ENCODE assay signal across 15 cellular contexts in genomic region chr9:3936520-3937235, GRCh38.
A peak's percentile ranks its signal among the peaks of the same experiment; 100 is the strongest.
DNase-seq lines count a peak whose midpoint lies in the region; ATAC-seq and TF ChIP-seq lines count a peak whose summit lies in the region.
"Had no signal": no experiment of that assay in that cellular context is flagged by ENCODE, and none has a peak within 500 bp of the region (broad histone marks: within the 10 kb centered on the region; RNA-seq: fewer than 3 reads in every experiment).

No MANE protein-coding gene starts in this region.

- intact Hi-C loops in heart right ventricle (cut with DNase I) (no loop called here), testis (cut with DNase I; ENCODE audit: low total_unique reads) (no loop called here)

- H3K9me3 ChIP-seq in heart right ventricle (no peaks in the 10 kb centered on the region), testis (no peaks in the 10 kb centered on the region)

- H3K36me3 ChIP-seq in heart right ventricle, result peaks cover 0 to 2% (median 0%) of the 10 kb centered on the region in 9 donors
- no peaks in the 10 kb centered on the region for H3K36me3 ChIP-seq in testis (ENCODE audit: low read depth, missing control alignments)

- H3K27me3 ChIP-seq in heart right ventricle, result no peaks in the 10 kb centered on the region
- H3K27me3 ChIP-seq in testis, result no peaks in the 10 kb centered on the region

- TF ChIP-seq POLR2A in testis (IDR thresholded peaks at IDR 0.05), result no peak

- ATAC-seq in heart right ventricle (peak; percentile 82 to 99 (median 90)), GM21381 (IDR thresholded peaks at IDR 0.05; ENCODE audit: unreplicated experiment) (no peak), GM21576 (IDR thresholded peaks at IDR 0.05; ENCODE audit: unreplicated experiment) (no peak)
- no peak for ATAC-seq in stimulated activated naive CD8-positive, alpha-beta T cell treated with anti-CD3 and anti-CD28 coated beads, Interleukin-15, Interleukin-2, amounts not matched to agents 100 U/mL and 50 U/mL, for 24 hours
- ATAC-seq: HCT116 had no signal

- H3K4me3 ChIP-seq in heart right ventricle (peak overlapping the region in 1 of 10 donors; percentile 14), testis (no peak overlapping the region)
- H3K4me3 ChIP-seq: skin epidermis had no signal

- TF ChIP-seq CTCF in heart right ventricle (IDR thresholded peaks at IDR 0.05) (no peak), testis (IDR thresholded peaks at IDR 0.05) (no peak)

- WGBS in heart right ventricle, 2 donors, result 37 to 44% methylated on average over 13 of the region's 13 CpGs
- 84 to 85% methylated on average over 13 of the region's 13 CpGs for WGBS in testis, 2 donors

- H3K27ac ChIP-seq in heart right ventricle, result peak overlapping the region in 4 of 10 donors; percentile 19 to 38 (median 30)
- no peak overlapping the region for H3K27ac ChIP-seq in testis
- H3K27ac ChIP-seq: 22Rv1, skin epidermis had no signal

- DNase-seq in NCI-H1417 (lab: John Stamatoyannopoulos, UW) (peak in 2 of 3 experiments; percentile 3 to 71), NCI-H1417 treated with DMSO at 0.1 percent for 48 hours (lab: John Stamatoyannopoulos, UW) (no peak), NCI-H510A (lab: John Stamatoyannopoulos, UW) (peak; percentile 63), heart right ventricle (peak; percentile 58 to 64), testis (peak; percentile 28)
- DNase-seq in stimulated activated naive CD8-positive, alpha-beta T cell treated with anti-CD3 and anti-CD28 coated beads, Interleukin-15, Interleukin-2, amounts not matched to agents 100 U/mL and 50 U/mL, for 24 hours, result no peak
- DNase-seq: activated CD4-positive, alpha-beta memory T cell treated with anti-CD3 and anti-CD28 coated beads, Interleukin-2, amount 10 ng/mL, durations not matched to agents 7 days and 5 days; activated effector memory CD4-positive, alpha-beta T cell treated with Interleukin-2 at 50 U/mL for 16 hours; CD4-positive, alpha-beta T cell; nephron progenitor cell had no signal

- H3K4me1 ChIP-seq in heart right ventricle, result peaks cover 0 to 12% (median 0%) of the 10 kb centered on the region in 9 donors
- H3K4me1 ChIP-seq in testis, result no peaks in the 10 kb centered on the region

Comparison
In these comparisons a context has a peak if more than half of its experiments do, and no peak if none do; other contexts are left out.
1. DNase-seq: peak in NCI-H1417 (2 of 3), NCI-H510A (single experiment), heart right ventricle (2 of 2) and testis (single experiment); none in NCI-H1417 treated with DMSO at 0.1 percent for 48 hours (single experiment) and stimulated activated naive CD8-positive, alpha-beta T cell treated with anti-CD3 and anti-CD28 coated beads, Interleukin-15, Interleukin-2, amounts not matched to agents 100 U/mL and 50 U/mL, for 24 hours (single experiment).
2. ATAC-seq: peak in heart right ventricle (8 of 8); none in GM21381 (single experiment), GM21576 (single experiment) and stimulated activated naive CD8-positive, alpha-beta T cell treated with anti-CD3 and anti-CD28 coated beads, Interleukin-15, Interleukin-2, amounts not matched to agents 100 U/mL and 50 U/mL, for 24 hours (single experiment).